8 cellular contexts compared by ENCODE assay signal in genomic region chr6:40753048-40753447, GRCh38.
"Had no signal": no experiment of that assay in that cellular context is flagged by ENCODE, and none has a peak within 500 bp of the region (broad histone marks: within the 10 kb centered on the region; RNA-seq: fewer than 3 reads in every experiment).

No MANE protein-coding gene starts in this region.

- ATAC-seq: GM12878 had no signal

- H3K4me3 ChIP-seq: GM12878 had no signal

- FAIRE-seq: G401.6, GM12878, GM12891, GM12892, GM18507, GM19239 had no signal

- DNase-seq: GDM1, GF-D8 had no signal
